9 cellular contexts compared by ENCODE assay signal in the genomic region with DNA sequence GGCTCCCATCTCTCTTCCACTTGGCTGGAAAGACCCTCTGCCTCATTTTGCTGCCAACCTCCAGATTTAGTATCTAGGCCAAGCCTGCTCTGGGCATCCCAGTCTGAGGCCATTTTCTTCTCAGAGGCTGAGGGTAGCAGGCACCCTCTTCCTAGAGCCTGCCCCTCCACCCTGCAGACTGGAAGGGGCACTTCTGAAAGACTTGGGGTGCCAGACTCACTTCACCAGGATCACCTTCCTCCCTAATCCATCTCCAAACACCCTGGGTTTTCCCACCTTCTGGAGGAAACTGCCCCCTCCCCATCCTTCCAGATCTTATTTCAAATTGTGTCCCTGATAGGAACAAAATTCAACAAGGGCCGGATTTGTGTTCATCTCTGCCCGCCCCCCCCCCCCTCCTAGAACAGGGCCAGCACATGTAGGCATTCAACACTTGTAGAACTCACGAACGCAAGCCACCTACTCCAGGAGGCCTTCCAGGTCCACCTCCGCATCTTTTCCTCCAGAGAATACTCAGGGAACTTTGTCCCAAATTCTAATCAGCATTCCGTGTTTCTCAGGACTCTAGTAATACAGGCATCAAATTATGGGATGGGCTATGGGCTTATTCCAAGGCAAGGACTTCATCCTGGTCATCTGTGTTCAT. TPM values are rescaled to one million over a fixed set of nuclear protein-coding genes. Genes with fewer than 3 reads are reported as not detected.
DNase-seq lines count a peak whose midpoint lies in the region; ATAC-seq and TF ChIP-seq lines count a peak whose summit lies in the region.
"Had no signal": no experiment of that assay in that cellular context is flagged by ENCODE, and none has a peak within 500 bp of the region (broad histone marks: within the 10 kb centered on the region; RNA-seq: fewer than 3 reads in every experiment).

No MANE protein-coding gene starts in this region.

- intact Hi-C loops in activated CD4-positive, alpha-beta T cell treated with anti-CD3 and anti-CD28 coated beads for 36 hours (cut with DNase I, micrococcal nuclease) = loop anchor here (1.0 to 5.0 kb wide), 13 partner anchors 91 to 1012 kb away; a partner anchor contains a TSS
- intact Hi-C loops in sciatic nerve (cut with DNase I) = loop anchor here (5.0 kb wide), 1 partner anchor 71 kb away; no protein-coding TSS in a partner anchor

- no peaks in the 10 kb centered on the region for H3K27me3 Mint-ChIP-seq in activated CD4-positive, alpha-beta T cell treated with anti-CD3 and anti-CD28 coated beads for 36 hours

- no peaks in the 10 kb centered on the region for H3K9me3 ChIP-seq in skeletal muscle satellite cell (replicated peaks; ENCODE audit: low read length)

- DNase-seq in activated CD4-positive, alpha-beta T cell treated with anti-CD3 and anti-CD28 coated beads for 36 hours = peak; percentile 30
- DNase-seq in fibroblast of mammary gland (ENCODE audit: low read depth) (peak; percentile 55), sciatic nerve (ENCODE audit: low spot score) (no peak), DMS153 treated with DMSO at 0.1 percent for 48 hours (lab: John Stamatoyannopoulos, UW; ENCODE audit: unreplicated experiment) (no peak), NCI-H526 treated with DMSO at 0.1 percent for 48 hours (lab: John Stamatoyannopoulos, UW) (no peak)

- H3K4me1 Mint-ChIP-seq in activated CD4-positive, alpha-beta T cell treated with anti-CD3 and anti-CD28 coated beads for 36 hours = peaks cover 37% of the 10 kb centered on the region

- H3K4me3 Mint-ChIP-seq in activated CD4-positive, alpha-beta T cell treated with anti-CD3 and anti-CD28 coated beads for 36 hours = peak overlapping the region; percentile 89

- no peaks in the 10 kb centered on the region for H3K36me3 ChIP-seq in skeletal muscle satellite cell (ENCODE audit: insufficient read depth, low read length)

- H3K9ac ChIP-seq in skeletal muscle satellite cell (ENCODE audit: low read depth, low read length) = peak overlapping the region; percentile 85

- no peak for ATAC-seq in activated CD4-positive, alpha-beta T cell treated with anti-CD3 and anti-CD28 coated beads for 36 hours
- ATAC-seq in sciatic nerve (no peak), GM21737 (IDR thresholded peaks at IDR 0.05; ENCODE audit: unreplicated experiment) (no peak)

- peak; percentile 32 for TF ChIP-seq POLR2A in GM18951 (IDR thresholded peaks at IDR 0.05; ENCODE audit: extremely low read depth, insufficient read depth, insufficient read length)

- H3K27me3 ChIP-seq in skeletal muscle satellite cell (ENCODE audit: control insufficient read depth, insufficient read depth, low read length) = no peaks in the 10 kb centered on the region

- H3K27ac Mint-ChIP-seq in activated CD4-positive, alpha-beta T cell treated with anti-CD3 and anti-CD28 coated beads for 36 hours = peak overlapping the region; percentile 98

- H3K36me3 Mint-ChIP-seq in activated CD4-positive, alpha-beta T cell treated with anti-CD3 and anti-CD28 coated beads for 36 hours (ENCODE audit: low read depth) = peaks cover 25% of the 10 kb centered on the region

- peak overlapping the region; percentile 99 for H3K4me2 ChIP-seq in skeletal muscle satellite cell (ENCODE audit: low read length)

- CTCF ChIA-PET in activated CD4-positive, alpha-beta T cell treated with anti-CD3 and anti-CD28 coated beads for 36 hours (lab: Charles Lee) = interaction anchor here (0.8 to 6.3 kb wide), 6 partner anchors 37 to 214 kb away, joined by 3 to 118 read pairs (median 3); no protein-coding TSS in a partner anchor

- TF ChIP-seq CTCF in fibroblast of mammary gland (conservative IDR thresholded peaks at IDR 0.05; ENCODE audit: control insufficient read depth, insufficient read depth, low read depth, low read length) = no peak

- peak overlapping the region; percentile 81 for H3K4me3 ChIP-seq in fibroblast of mammary gland (ENCODE audit: control insufficient read depth, low read depth, low read length)
- peak overlapping the region; percentile 95 for H3K4me3 ChIP-seq in skeletal muscle satellite cell (ENCODE audit: low read length)

- POLR2A ChIA-PET in activated CD4-positive, alpha-beta T cell treated with anti-CD3 and anti-CD28 coated beads for 36 hours (lab: Charles Lee) = interaction anchor here (1.0 kb wide), 1 partner anchor 175 kb away, joined by 4 read pairs; a partner anchor contains a TSS

- peaks cover 21% of the 10 kb centered on the region for H3K4me1 ChIP-seq in skeletal muscle satellite cell (ENCODE audit: control insufficient read depth, insufficient read depth, low read length)

- no peaks in the 10 kb centered on the region for H3K9me3 Mint-ChIP-seq in activated CD4-positive, alpha-beta T cell treated with anti-CD3 and anti-CD28 coated beads for 36 hours (ENCODE audit: low read depth)

- in situ Hi-C loops in GM18951 (cut with MboI; ENCODE audit: low sequenced_read_pairs, unreplicated experiment) = loop anchor here (5.0 kb wide), 1 partner anchor 76 kb away; no protein-coding TSS in a partner anchor

RNA-seq across cellular contexts. Expression of a gene that starts 0.8 kb away (rescaled TPM):
- total RNA-seq in activated CD4-positive, alpha-beta T cell treated with anti-CD3 and anti-CD28 coated beads for 36 hours = 100 to 1,000 TPM; 179 to 252 TPM
- total RNA-seq in skeletal muscle satellite cell (2012; rRNA removed) = 62.5 and 65.4 TPM in 2 replicates
- total RNA-seq in sciatic nerve = 53.5 TPM

RNA-seq across cellular contexts. Expression of a gene that starts 29.3 kb away (rescaled TPM):
- not detected for total RNA-seq in activated CD4-positive, alpha-beta T cell treated with anti-CD3 and anti-CD28 coated beads for 36 hours
- not detected in 2 replicates for total RNA-seq in skeletal muscle satellite cell (2012; rRNA removed)
- not detected for total RNA-seq in sciatic nerve
- total RNA-seq: T-helper 1 cell treated with Interleukin-12 subunit alpha and Interleukin-12 subunit beta and Interleukin-4 antibody, amounts not matched to agents 30 ng/mL and 1 ng/mL, for 36 hours had no signal

RNA-seq across cellular contexts. Expression of a gene that starts 30.8 kb away (rescaled TPM):
- total RNA-seq in activated CD4-positive, alpha-beta T cell treated with anti-CD3 and anti-CD28 coated beads for 36 hours = under 1 TPM; 0.51 to 0.87 TPM
- 15.0 and 26.4 TPM in 2 replicates for total RNA-seq in skeletal muscle satellite cell (2012; rRNA removed)
- 701 TPM for total RNA-seq in sciatic nerve

RNA-seq across cellular contexts. Expression of a gene that starts 36.1 kb away (rescaled TPM):
- 100 to 1,000 TPM; 124 to 158 TPM for total RNA-seq in activated CD4-positive, alpha-beta T cell treated with anti-CD3 and anti-CD28 coated beads for 36 hours
- total RNA-seq in skeletal muscle satellite cell (2012; rRNA removed) = 44.4 and 59.6 TPM in 2 replicates
- total RNA-seq in sciatic nerve = 42.0 TPM

RNA-seq across cellular contexts. Expression of a gene that starts 51.2 kb away (rescaled TPM):
- total RNA-seq in activated CD4-positive, alpha-beta T cell treated with anti-CD3 and anti-CD28 coated beads for 36 hours = 10 to 100 TPM; 27.6 to 28.7 TPM
- 9.6 and 14.7 TPM in 2 replicates for total RNA-seq in skeletal muscle satellite cell (2012; rRNA removed)
- total RNA-seq in sciatic nerve = 14.8 TPM

Comparison
In these comparisons a context has a peak if more than half of its experiments do, and no peak if none do; other contexts are left out.
1. DNase-seq: peak in activated CD4-positive, alpha-beta T cell treated with anti-CD3 and anti-CD28 coated beads for 36 hours (single experiment) and fibroblast of mammary gland (single experiment); none in sciatic nerve (single experiment), DMS153 treated with DMSO at 0.1 percent for 48 hours (single experiment) and NCI-H526 treated with DMSO at 0.1 percent for 48 hours (single experiment).
2. RNA of a gene that starts 30.8 kb away (total RNA-seq): 701 TPM in sciatic nerve (single experiment); 0.51 to 0.87 TPM in activated CD4-positive, alpha-beta T cell treated with anti-CD3 and anti-CD28 coated beads for 36 hours; every median in the first group is over 100 times any median in the second.